14 cellular contexts compared by ENCODE assay signal in the genomic region with DNA sequence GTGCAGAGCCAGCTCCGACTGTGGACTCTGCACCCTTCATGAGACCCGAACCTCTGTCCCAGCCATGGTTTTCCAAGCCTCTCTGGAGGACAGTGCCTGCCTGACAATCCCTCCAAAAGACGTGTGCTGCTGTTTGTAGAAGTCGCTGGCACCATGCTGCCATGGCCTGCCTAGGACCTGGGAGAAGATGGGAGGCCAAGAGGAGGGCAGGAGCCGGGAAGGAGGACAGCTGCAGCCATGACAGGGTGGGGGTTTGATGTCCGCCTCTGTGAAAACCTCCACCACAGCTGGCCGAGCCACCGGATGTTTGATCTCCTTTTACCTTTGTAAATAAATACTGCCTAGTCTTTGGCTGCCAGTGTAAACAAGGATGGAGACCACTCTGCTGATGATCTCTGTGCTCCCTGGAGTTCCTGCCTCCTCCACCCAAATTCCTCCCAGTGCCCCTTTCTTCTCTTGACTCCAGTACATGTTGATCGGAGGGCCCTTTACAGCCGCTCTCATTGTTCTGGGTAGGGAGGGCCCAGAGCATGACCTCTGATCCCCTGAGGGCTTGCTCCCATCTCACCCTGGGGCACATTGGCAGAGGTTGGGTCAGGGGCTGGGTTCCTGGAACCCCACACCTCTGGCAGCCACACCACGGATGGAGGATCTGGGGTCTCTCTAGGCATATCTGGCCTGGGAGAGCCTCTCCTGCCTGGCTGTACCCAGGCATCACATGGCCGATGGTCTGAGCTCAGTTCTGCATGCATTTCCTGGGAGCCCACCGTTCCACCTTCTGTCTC.
DNase-seq lines count a peak whose midpoint lies in the region; ATAC-seq, FAIRE-seq and TF ChIP-seq lines count a peak whose summit lies in the region.
"Had no signal": no experiment of that assay in that cellular context is flagged by ENCODE, and none has a peak within 500 bp of the region (broad histone marks: within the 10 kb centered on the region; RNA-seq: fewer than 3 reads in every experiment).

No MANE protein-coding gene starts in this region.

- no peak for TF ChIP-seq CTCF in CD8-positive, alpha-beta T cell (IDR thresholded peaks at IDR 0.05)
- TF ChIP-seq CTCF in HCT116 (IDR thresholded peaks at IDR 0.05 in 2 of 3, conservative IDR thresholded peaks at IDR 0.05 in 1 of 3; ENCODE audit: borderline replicate concordance in 1 of 3, insufficient read depth in 1 of 3, low read depth in 2 of 3, low read length in 2 of 3) (no peak), HepG2 (CRISPR knock-in tag; IDR thresholded peaks at IDR 0.05) (no peak; the same call in 1 of the 2 replicates)

- H3K4me2 ChIP-seq in HCT116 (ENCODE audit: low read length): peak overlapping the region; percentile 23; the same call in 1 of the 2 replicates
- H3K4me2 ChIP-seq in HepG2 (ENCODE audit: low read depth, low read length): peak overlapping the region; percentile 95

- no peaks in the 10 kb centered on the region for H3K27me3 ChIP-seq in CD8-positive, alpha-beta T cell (ENCODE audit: insufficient read depth, low read length)
- H3K27me3 ChIP-seq in HCT116 (ENCODE audit: insufficient read depth, low read length): no peaks in the 10 kb centered on the region
- H3K27me3 ChIP-seq in HepG2 (ENCODE audit: control insufficient read depth in 1 of 2, insufficient read depth in 2 of 2, low read length in 2 of 2): no peaks in the 10 kb centered on the region
- H3K27me3 ChIP-seq: colonic mucosa, esophagus muscularis mucosa had no signal

- H3K79me2 ChIP-seq in HCT116 (ENCODE audit: insufficient read depth, low read length) (peaks cover 94% of the 10 kb centered on the region), HepG2 (ENCODE audit: insufficient read depth, low read length) (peaks cover 75% of the 10 kb centered on the region)

- CTCF ChIA-PET in CD8-positive, alpha-beta T cell (lab: Charles Lee): interaction anchor here (1.1 to 1.5 kb wide), 3 partner anchors 13 to 68 kb away, joined by 3 to 5 read pairs (median 3); no protein-coding TSS in a partner anchor
- CTCF ChIA-PET in HCT116 (lab: Charles Lee): no interaction called here
- CTCF ChIA-PET in HepG2 (lab: Yijun Ruan, JAX; ENCODE audit: low intra/inter-chr PET ratio, low total read pairs): no interaction called here

- POLR2A ChIA-PET in CD8-positive, alpha-beta T cell (lab: Charles Lee): no interaction called here
- POLR2A ChIA-PET in HCT116 (lab: Charles Lee) (no interaction called here), HepG2 (lab: Yijun Ruan, JAX) (no interaction called here)

- BruUV-seq in HCT116 (replicated peaks; lab: Mats Ljungman, UMichigan) (no TSS peak), HepG2 (replicated peaks; lab: Mats Ljungman, UMichigan) (no TSS peak)

- H4K20me1 ChIP-seq in HCT116 (ENCODE audit: insufficient read depth): no peaks in the 10 kb centered on the region
- H4K20me1 ChIP-seq in HepG2 (ENCODE audit: insufficient read depth, low read length): peaks cover 6% of the 10 kb centered on the region

- H3K36me3 Mint-ChIP-seq in CD8-positive, alpha-beta T cell: no peaks in the 10 kb centered on the region

- H3K4me3 Mint-ChIP-seq in CD8-positive, alpha-beta T cell: no peak overlapping the region

- H3K9me2 ChIP-seq in HCT116 (ENCODE audit: insufficient read depth): no peaks in the 10 kb centered on the region

- no peak for TF ChIP-seq POLR2A in HCT116 (IDR thresholded peaks at IDR 0.05; ENCODE audit: borderline replicate concordance, extremely low read depth, insufficient read depth, insufficient read length)
- no peak for TF ChIP-seq POLR2A in HepG2 (IDR thresholded peaks at IDR 0.05; ENCODE audit: insufficient read depth in 1 of 2, low read depth in 2 of 2, low read length in 2 of 2)

- TF ChIP-seq EP300 in HepG2 (IDR thresholded peaks at IDR 0.05; ENCODE audit: low read depth in 2 of 2, low read length in 2 of 2): peak in 1 of 2 experiments; percentile 69; a peak in 2 of 4 replicates
- no peak for TF ChIP-seq EP300 in HepG2 (CRISPR knock-in tag; IDR thresholded peaks at IDR 0.05; ENCODE audit: borderline replicate concordance)

- peaks cover 70% of the 10 kb centered on the region for H3K4me1 Mint-ChIP-seq in CD8-positive, alpha-beta T cell (ENCODE audit: low read depth)

- H3K4me3 ChIP-seq in CD8-positive, alpha-beta T cell (ENCODE audit: low read depth, low read length): no peak overlapping the region
- no peak overlapping the region for H3K4me3 ChIP-seq in HCT116 (replicated peaks in 1 of 2; ENCODE audit: low read depth in 1 of 2, low read length in 2 of 2)
- H3K4me3 ChIP-seq in HepG2 (replicated peaks in 1 of 3; ENCODE audit: insufficient read depth in 1 of 3, low read depth in 2 of 3, low read length in 3 of 3): peak overlapping the region; percentile 10 to 61 (median 43); a peak in 5 of 6 replicates
- H3K4me3 ChIP-seq: colonic mucosa, esophagus muscularis mucosa, lower lobe of right lung, SK-N-MC had no signal

- no peak overlapping the region for H2AFZ ChIP-seq in HCT116 (ENCODE audit: low read depth, low read length, poor library complexity, severe bottlenecking)
- H2AFZ ChIP-seq in HepG2 (ENCODE audit: low read length): no peak overlapping the region

- H3K36me3 ChIP-seq in CD8-positive, alpha-beta T cell (ENCODE audit: insufficient read depth, low read length): no peaks in the 10 kb centered on the region
- H3K36me3 ChIP-seq in HCT116 (ENCODE audit: control insufficient read depth in 1 of 2, insufficient read depth in 2 of 2, low read length in 2 of 2): no peaks in the 10 kb centered on the region
- peaks cover 0 to 8% of the 10 kb centered on the region in 2 experiments; a peak in 3 of 5 replicates for H3K36me3 ChIP-seq in HepG2 (replicated peaks in 1 of 2; ENCODE audit: control insufficient read depth in 1 of 2, insufficient read depth in 2 of 2, low read length in 2 of 2)
- H3K36me3 ChIP-seq: colonic mucosa, esophagus muscularis mucosa, lower lobe of right lung had no signal

- H3K4me1 ChIP-seq in CD8-positive, alpha-beta T cell (ENCODE audit: insufficient read depth, low read length): peaks cover 84% of the 10 kb centered on the region
- H3K4me1 ChIP-seq in HCT116 (ENCODE audit: control insufficient read depth in 1 of 2, insufficient read depth in 2 of 2, low read length in 2 of 2) (peaks cover 20 to 57% of the 10 kb centered on the region in 2 experiments), HepG2 (ENCODE audit: insufficient read depth, low read length) (peaks cover 84% of the 10 kb centered on the region)
- H3K4me1 ChIP-seq: colonic mucosa had no signal

- H3K9me3 ChIP-seq in CD8-positive, alpha-beta T cell (ENCODE audit: low read length): no peaks in the 10 kb centered on the region
- H3K9me3 ChIP-seq in HCT116 (ENCODE audit: control insufficient read depth in 1 of 2, insufficient read depth in 1 of 2, low read depth in 1 of 2, low read length in 2 of 2) (no peaks in the 10 kb centered on the region), HepG2 (ENCODE audit: low read length) (no peaks in the 10 kb centered on the region)
- H3K9me3 ChIP-seq: colonic mucosa, esophagus muscularis mucosa, lower lobe of right lung had no signal

- WGBS in HepG2 (ENCODE audit: low lambda C conversion rate): 23% methylated on average over 11 of the region's 13 CpGs

- ATAC-seq in CD8-positive, alpha-beta T cell: no peak
- ATAC-seq in HCT116 (no peak), HepG2 (peak; percentile 54), GM21737 (IDR thresholded peaks at IDR 0.05; ENCODE audit: unreplicated experiment) (no peak), HG02852 (IDR thresholded peaks at IDR 0.05; ENCODE audit: unreplicated experiment) (no peak), GM21390 (IDR thresholded peaks at IDR 0.05; ENCODE audit: unreplicated experiment) (no peak)
- ATAC-seq: lower lobe of right lung had no signal

- H3K27me3 Mint-ChIP-seq in CD8-positive, alpha-beta T cell (ENCODE audit: low read depth): no peaks in the 10 kb centered on the region

- DNase-seq in CD8-positive, alpha-beta T cell: no peak
- DNase-seq in HCT116 (ENCODE audit: low read depth, low spot score): no peak
- DNase-seq in HepG2 (ENCODE audit: low spot score): peak; percentile 70
- DNase-seq in NCI-H128 (lab: John Stamatoyannopoulos, UW; ENCODE audit: unreplicated experiment): no peak
- DNase-seq: colonic mucosa, GF-D8, lower lobe of right lung had no signal

- in situ Hi-C loops in HepG2 (cut with HindIII; ENCODE audit: extremely low pct_ligation_motif_present, low pct_unique_long_range_greater_than_20kb): no loop called here

- intact Hi-C loops in CD8-positive, alpha-beta T cell (cut with DNase I, micrococcal nuclease): no loop called here
- intact Hi-C loops in HCT116 (cut with micrococcal nuclease): loop anchor here (5.0 kb wide), 1 partner anchor 760 kb away; a partner anchor contains a TSS
- intact Hi-C loops in HepG2 (cut with micrococcal nuclease; ENCODE audit: unreplicated experiment): loop anchor here (5.0 kb wide), 1 partner anchor 35 kb away; no protein-coding TSS in a partner anchor

- peak; percentile 39 for FAIRE-seq in HepG2 (lab: Jason Lieb, UNC)
- FAIRE-seq: GM18507 had no signal

- RAD21 ChIA-PET in HCT116 (lab: Charles Lee; ENCODE audit: low non-redundant PET in 1 of 2, low total read pairs in 2 of 2, uncharacterized antibody in 2 of 2, unreplicated experiment in 2 of 2): no interaction called here

- TF ChIP-seq RAD21 in HCT116 (IDR thresholded peaks at IDR 0.05; ENCODE audit: low read depth) (no peak), HepG2 (CRISPR knock-in tag; IDR thresholded peaks at IDR 0.05) (no peak)

- H3K9me3 Mint-ChIP-seq in CD8-positive, alpha-beta T cell: no peaks in the 10 kb centered on the region

- no peak overlapping the region for H3K27ac ChIP-seq in CD8-positive, alpha-beta T cell (ENCODE audit: low read depth, low read length)
- H3K27ac ChIP-seq in HCT116 (ENCODE audit: low read depth, low read length): no peak overlapping the region
- peak overlapping the region; percentile 62 for H3K27ac ChIP-seq in HepG2 (ENCODE audit: extremely low read length, insufficient read depth, low read length)
- H3K27ac ChIP-seq: colonic mucosa, esophagus muscularis mucosa, SK-N-MC had no signal

- H3K9ac ChIP-seq in HCT116 (ENCODE audit: low read length): no peak overlapping the region
- H3K9ac ChIP-seq in HepG2 (ENCODE audit: insufficient read depth, low read depth, low read length): peak overlapping the region; percentile 13

- H3K27ac Mint-ChIP-seq in CD8-positive, alpha-beta T cell: peak overlapping the region; percentile 60

TF ChIP-seq in HCT116, 20 proteins besides CTCF, POLR2A, EP300 and RAD21 (continues in another document):
- no peak for TF ChIP-seq CBX3 (IDR thresholded peaks at IDR 0.05; ENCODE audit: low read depth)
- TF ChIP-seq EGR1 (IDR thresholded peaks at IDR 0.05; ENCODE audit: low read depth): no peak
- no peak for TF ChIP-seq EZH2phosphoT487 (IDR thresholded peaks at IDR 0.05; ENCODE audit: borderline replicate concordance)

TF ChIP-seq in PFSK-1, 5 proteins besides CTCF, POLR2A, EP300 and RAD21:
- peak; percentile 17 for TF ChIP-seq FOXP2 (optimal IDR thresholded peaks at IDR 0.05; ENCODE audit: borderline replicate concordance, extremely low read depth, extremely low read length, insufficient read depth)
- no peak for TF ChIP-seq TAF1 (IDR thresholded peaks at IDR 0.05; ENCODE audit: borderline replicate concordance, insufficient read depth, low read length)
TF ChIP-seq in PFSK-1: peak in this region for 1.

Comparison
In these comparisons a context has a peak if more than half of its experiments do, and no peak if none do; other contexts are left out.
1. H3K4me3 ChIP-seq: peak in HepG2 (3 of 3); none in CD8-positive, alpha-beta T cell (single experiment) and HCT116 (0 of 2).
2. intact Hi-C loops: an anchor here in HCT116 (5.0 kb wide) and HepG2 (5.0 kb wide); none called in CD8-positive, alpha-beta T cell.